8 cellular contexts compared by ENCODE assay signal in genomic region chr3:43104786-43105185, GRCh38. TPM values are rescaled to one million over a fixed set of nuclear protein-coding genes. Genes with fewer than 3 reads are reported as not detected.
DNase-seq lines count a peak whose midpoint lies in the region; ATAC-seq and TF ChIP-seq lines count a peak whose summit lies in the region.

No MANE protein-coding gene starts in this region.

- no peak for ATAC-seq in GM18517 (IDR thresholded peaks at IDR 0.05; ENCODE audit: unreplicated experiment)

- H3K4me1 Mint-ChIP-seq in activated T-helper 1 cell treated with anti-CD3 and anti-CD28 coated beads, Interleukin-12 subunit alpha, Interleukin-12 subunit beta, Interleukin-2, Interleukin-4 antibody, amounts not matched to agents 30 ng/mL and 10 ng/mL and 1 ng/mL, durations not matched to agents 14 hours and 24 hours and 36 hours (ENCODE audit: low read depth) = peaks cover 12% of the 10 kb centered on the region

- peak overlapping the region; percentile 21 for H3K9ac ChIP-seq in skeletal muscle satellite cell (ENCODE audit: low read depth, low read length)

- no peak overlapping the region for H3K27ac Mint-ChIP-seq in activated T-helper 1 cell treated with anti-CD3 and anti-CD28 coated beads, Interleukin-12 subunit alpha, Interleukin-12 subunit beta, Interleukin-2, Interleukin-4 antibody, amounts not matched to agents 30 ng/mL and 10 ng/mL and 1 ng/mL, durations not matched to agents 14 hours and 24 hours and 36 hours

- H3K4me3 ChIP-seq in hepatocyte (peak overlapping the region; percentile 53), skeletal muscle satellite cell (ENCODE audit: low read length) (peak overlapping the region; percentile 94)

- peak overlapping the region; percentile 92 for H2AFZ ChIP-seq in hepatocyte

- peaks cover 29% of the 10 kb centered on the region for H3K79me2 ChIP-seq in hepatocyte

- H4K20me1 ChIP-seq in hepatocyte (ENCODE audit: insufficient read depth, poor library complexity, severe bottlenecking) = no peaks in the 10 kb centered on the region

- H3K9me2 ChIP-seq in hepatocyte (replicated peaks; ENCODE audit: insufficient read depth) = no peaks in the 10 kb centered on the region

- intact Hi-C loops in activated T-helper 1 cell treated with anti-CD3 and anti-CD28 coated beads, Interleukin-12 subunit alpha, Interleukin-12 subunit beta, Interleukin-2, Interleukin-4 antibody, amounts not matched to agents 30 ng/mL and 10 ng/mL and 1 ng/mL, durations not matched to agents 14 hours and 24 hours and 36 hours (cut with micrococcal nuclease) = loop anchor here (5.0 kb wide), 2 partner anchors 273 to 588 kb away; partner anchors contain the start of gene ABHD5

- no peak overlapping the region for H3K27ac ChIP-seq in hepatocyte

- H3K9me3 Mint-ChIP-seq in activated T-helper 1 cell treated with anti-CD3 and anti-CD28 coated beads, Interleukin-12 subunit alpha, Interleukin-12 subunit beta, Interleukin-2, Interleukin-4 antibody, amounts not matched to agents 30 ng/mL and 10 ng/mL and 1 ng/mL, durations not matched to agents 14 hours and 24 hours and 36 hours = no peaks in the 10 kb centered on the region

- peak overlapping the region; percentile 83 for H3K4me2 ChIP-seq in hepatocyte
- H3K4me2 ChIP-seq in skeletal muscle satellite cell (ENCODE audit: low read length) = peak overlapping the region; percentile 80

- DNase-seq in HUDEP-2 (lab: John Stamatoyannopoulos, UW; ENCODE audit: unreplicated experiment in 76 of 76) (peak in 56 of 76 experiments; percentile 5 to 70 (median 32)), hepatocyte (ENCODE audit: low spot score) (no peak), NCI-H1930 (lab: John Stamatoyannopoulos, UW) (no peak), NCI-H2227 (lab: John Stamatoyannopoulos, UW; ENCODE audit: unreplicated experiment) (no peak), medulla oblongata (ENCODE audit: extremely low spot score) (no peak)
- no peak for DNase-seq in activated T-helper 1 cell treated with anti-CD3 and anti-CD28 coated beads, Interleukin-12 subunit alpha, Interleukin-12 subunit beta, Interleukin-2, Interleukin-4 antibody, amounts not matched to agents 30 ng/mL and 10 ng/mL and 1 ng/mL, durations not matched to agents 14 hours and 24 hours and 36 hours (ENCODE audit: low spot score)

- no peaks in the 10 kb centered on the region for H3K36me3 Mint-ChIP-seq in activated T-helper 1 cell treated with anti-CD3 and anti-CD28 coated beads, Interleukin-12 subunit alpha, Interleukin-12 subunit beta, Interleukin-2, Interleukin-4 antibody, amounts not matched to agents 30 ng/mL and 10 ng/mL and 1 ng/mL, durations not matched to agents 14 hours and 24 hours and 36 hours (ENCODE audit: low read depth)

- peaks cover 6% of the 10 kb centered on the region for H3K27me3 Mint-ChIP-seq in activated T-helper 1 cell treated with anti-CD3 and anti-CD28 coated beads, Interleukin-12 subunit alpha, Interleukin-12 subunit beta, Interleukin-2, Interleukin-4 antibody, amounts not matched to agents 30 ng/mL and 10 ng/mL and 1 ng/mL, durations not matched to agents 14 hours and 24 hours and 36 hours (ENCODE audit: insufficient read depth)

- no peaks in the 10 kb centered on the region for H3K27me3 ChIP-seq in hepatocyte
- H3K27me3 ChIP-seq in skeletal muscle satellite cell (ENCODE audit: control insufficient read depth, insufficient read depth, low read length) = no peaks in the 10 kb centered on the region

- H3K9me3 ChIP-seq in hepatocyte (ENCODE audit: low read depth) (no peaks in the 10 kb centered on the region), skeletal muscle satellite cell (replicated peaks; ENCODE audit: low read length) (no peaks in the 10 kb centered on the region)

- 80% methylated on average over 11 of the region's 11 CpGs for WGBS in hepatocyte (ENCODE audit: low lambda C conversion rate, missing lambda C conversion rate)

- peak overlapping the region; percentile 67 for H3K4me3 Mint-ChIP-seq in activated T-helper 1 cell treated with anti-CD3 and anti-CD28 coated beads, Interleukin-12 subunit alpha, Interleukin-12 subunit beta, Interleukin-2, Interleukin-4 antibody, amounts not matched to agents 30 ng/mL and 10 ng/mL and 1 ng/mL, durations not matched to agents 14 hours and 24 hours and 36 hours

- no peak for TF ChIP-seq CTCF in hepatocyte (IDR thresholded peaks at IDR 0.05; ENCODE audit: poor library complexity)

- H3K4me1 ChIP-seq in hepatocyte (ENCODE audit: insufficient read depth) (peaks cover 10% of the 10 kb centered on the region), skeletal muscle satellite cell (ENCODE audit: control insufficient read depth, insufficient read depth, low read length) (no peaks in the 10 kb centered on the region)

- H3K36me3 ChIP-seq in hepatocyte (replicated peaks; ENCODE audit: insufficient read depth, low read depth) (no peaks in the 10 kb centered on the region), skeletal muscle satellite cell (ENCODE audit: insufficient read depth, low read length) (no peaks in the 10 kb centered on the region)

RNA-seq across cellular contexts. Expression of gene POMGNT2, which starts 1.1 kb away (rescaled TPM):
- total RNA-seq in activated T-helper 1 cell treated with anti-CD3 and anti-CD28 coated beads, Interleukin-12 subunit alpha, Interleukin-12 subunit beta, Interleukin-2, Interleukin-4 antibody, amounts not matched to agents 30 ng/mL and 10 ng/mL and 1 ng/mL, durations not matched to agents 14 hours and 24 hours and 36 hours = 8.3 and 9.8 TPM in 2 replicates
- 27.6 and 31.8 TPM in 2 replicates for total RNA-seq in hepatocyte
- 45.6 and 53.6 TPM in 2 replicates for polyA plus RNA-seq in hepatocyte
- 7.9 and 11.4 TPM in 2 replicates for total RNA-seq in skeletal muscle satellite cell (2012; rRNA removed)

Comparison
In these comparisons a context has a peak if more than half of its experiments do, and no peak if none do; other contexts are left out.
1. DNase-seq: peak in HUDEP-2 (56 of 76); none in activated T-helper 1 cell treated with anti-CD3 and anti-CD28 coated beads, Interleukin-12 subunit alpha, Interleukin-12 subunit beta, Interleukin-2, Interleukin-4 antibody, amounts not matched to agents 30 ng/mL and 10 ng/mL and 1 ng/mL, durations not matched to agents 14 hours and 24 hours and 36 hours (single experiment), hepatocyte (single experiment), NCI-H1930 (0 of 2), NCI-H2227 (single experiment) and medulla oblongata (single experiment).